ENCODE assay signal across 9 cellular contexts in the genomic region with DNA sequence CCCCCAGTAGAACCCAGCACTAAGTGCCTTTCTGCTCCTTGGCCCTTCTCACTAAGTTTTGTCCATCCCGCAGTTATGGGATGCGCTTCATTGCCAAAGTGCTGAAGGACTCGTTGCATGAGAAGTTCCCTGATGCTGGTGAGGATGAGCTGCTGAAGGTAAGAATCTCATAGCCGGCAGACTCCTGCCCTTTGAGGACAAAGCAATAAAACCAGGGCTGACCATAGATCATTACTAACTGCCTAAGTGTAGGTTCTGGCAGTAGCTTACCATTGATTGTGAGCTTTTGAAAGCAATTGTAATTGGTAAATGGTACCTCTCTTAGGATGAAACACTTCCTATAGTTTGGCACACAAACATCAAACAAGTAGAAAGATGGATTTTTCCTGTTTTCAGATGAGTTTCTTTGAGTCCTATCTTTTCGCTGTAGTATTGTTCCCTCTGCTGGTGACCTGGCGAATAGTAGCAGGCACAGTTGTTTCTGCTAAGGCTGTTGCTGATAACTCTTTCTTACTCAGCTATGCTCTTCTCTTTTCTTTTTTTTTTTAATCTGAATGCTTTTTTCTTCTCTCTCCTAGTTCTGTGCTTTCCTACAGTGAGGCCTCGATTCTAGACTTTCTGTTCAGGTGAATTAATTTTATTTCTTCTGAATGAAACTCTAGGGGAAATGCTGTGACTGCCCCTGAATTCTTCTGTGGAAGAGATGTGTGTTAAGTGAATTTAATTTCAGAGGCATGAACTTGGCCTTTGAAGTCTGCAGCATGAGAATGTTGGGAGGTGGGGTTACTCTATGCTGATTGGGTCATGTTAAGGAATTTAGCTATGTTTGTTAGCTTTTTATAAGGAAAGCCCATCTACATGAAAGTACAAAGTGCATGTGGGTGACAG. TPM values are rescaled to one million over a fixed set of nuclear protein-coding genes. Genes with fewer than 3 reads are reported as not detected.
A peak's percentile ranks its signal among the peaks of the same experiment; 100 is the strongest.
DNase-seq lines count a peak whose midpoint lies in the region; ATAC-seq and TF ChIP-seq lines count a peak whose summit lies in the region.
"Had no signal": no experiment of that assay in that cellular context is flagged by ENCODE, and none has a peak within 500 bp of the region (broad histone marks: within the 10 kb centered on the region; RNA-seq: fewer than 3 reads in every experiment).

No MANE protein-coding gene starts in this region.

- H3K36me3 Mint-ChIP-seq in activated CD8-positive, alpha-beta T cell treated with anti-CD3 and anti-CD28 coated beads, Interleukin-2, amount 10 ng/mL, durations not matched to agents 7 days and 5 days (ENCODE audit: low read depth) = peaks cover 85% of the 10 kb centered on the region
- H3K36me3 Mint-ChIP-seq in naive B cell = peaks cover 35 to 39% of the 10 kb centered on the region in 2 donors
- peaks cover 39% of the 10 kb centered on the region for H3K36me3 Mint-ChIP-seq in type B pancreatic cell

- no peak for TF ChIP-seq EP300 in esophagus muscularis mucosa (IDR thresholded peaks at IDR 0.05)

- H3K36me3 ChIP-seq in esophagus muscularis mucosa = peaks cover 57 to 99% (median 88%) of the 10 kb centered on the region in 4 donors

- peak; percentile 40 for DNase-seq in activated gamma-delta T cell treated with Interleukin-2 at 50 U/mL for 16 hours
- DNase-seq in activated gamma-delta T cell (lab: John Stamatoyannopoulos, UW) = no peak
- DNase-seq in NCI-H460 (ENCODE audit: extremely low read depth, low read depth) = peak; percentile 48
- peak; percentile 59 for DNase-seq in activated CD8-positive, alpha-beta T cell treated with anti-CD3 and anti-CD28 coated beads, Interleukin-2, amount 10 ng/mL, durations not matched to agents 7 days and 5 days
- DNase-seq in esophagus muscularis mucosa (ENCODE audit: extremely low spot score) = no peak
- peak; percentile 44 for DNase-seq in naive B cell
- DNase-seq in type B pancreatic cell (ENCODE audit: extremely low spot score, unreplicated experiment) = no peak

- no peak overlapping the region for H3K4me3 ChIP-seq in esophagus muscularis mucosa
- H3K4me3 ChIP-seq: lung had no signal

- no peak overlapping the region for H3K4me3 Mint-ChIP-seq in activated CD8-positive, alpha-beta T cell treated with anti-CD3 and anti-CD28 coated beads, Interleukin-2, amount 10 ng/mL, durations not matched to agents 7 days and 5 days
- H3K4me3 Mint-ChIP-seq in naive B cell (no peak overlapping the region), type B pancreatic cell (no peak overlapping the region)

- H3K27ac ChIP-seq in esophagus muscularis mucosa (replicated peaks in 1 of 4) = peak overlapping the region in 2 of 4 donors; percentile 12 to 19

- peaks cover 0 to 6% (median 3%) of the 10 kb centered on the region in 4 donors for H3K4me1 ChIP-seq in esophagus muscularis mucosa

- H3K27ac Mint-ChIP-seq in activated CD8-positive, alpha-beta T cell treated with anti-CD3 and anti-CD28 coated beads, Interleukin-2, amount 10 ng/mL, durations not matched to agents 7 days and 5 days = peak overlapping the region; percentile 22
- H3K27ac Mint-ChIP-seq in naive B cell (peak overlapping the region in 4 of 6 donors; percentile 5 to 53 (median 38)), type B pancreatic cell (no peak overlapping the region)

- H3K9me3 Mint-ChIP-seq in activated CD8-positive, alpha-beta T cell treated with anti-CD3 and anti-CD28 coated beads, Interleukin-2, amount 10 ng/mL, durations not matched to agents 7 days and 5 days (ENCODE audit: insufficient read depth) = no peaks in the 10 kb centered on the region
- H3K9me3 Mint-ChIP-seq in naive B cell (no peaks in the 10 kb centered on the region), type B pancreatic cell (no peaks in the 10 kb centered on the region)

- 52% methylated on average over 7 of the region's 7 CpGs for WGBS in esophagus muscularis mucosa

- H3K9me3 ChIP-seq in esophagus muscularis mucosa = no peaks in the 10 kb centered on the region

- TF ChIP-seq CTCF in esophagus muscularis mucosa (IDR thresholded peaks at IDR 0.05) (peak; percentile 69 to 80 (median 76)), type B pancreatic cell (conservative IDR thresholded peaks at IDR 0.05) (peak; percentile 93)

- no peak for TF ChIP-seq POLR2A in esophagus muscularis mucosa (IDR thresholded peaks at IDR 0.05; ENCODE audit: low read depth)

- no peak for ATAC-seq in activated CD8-positive, alpha-beta T cell treated with anti-CD3 and anti-CD28 coated beads, Interleukin-2, amount 10 ng/mL, durations not matched to agents 7 days and 5 days
- ATAC-seq in naive B cell (ENCODE audit: low read depth in 2 of 2) (no peak), HG03039 (IDR thresholded peaks at IDR 0.05; ENCODE audit: unreplicated experiment) (no peak)

- peaks cover 38% of the 10 kb centered on the region for H3K4me1 Mint-ChIP-seq in activated CD8-positive, alpha-beta T cell treated with anti-CD3 and anti-CD28 coated beads, Interleukin-2, amount 10 ng/mL, durations not matched to agents 7 days and 5 days (ENCODE audit: low read depth)
- H3K4me1 Mint-ChIP-seq in naive B cell = peaks cover 35 to 51% (median 39%) of the 10 kb centered on the region in 3 donors
- no peaks in the 10 kb centered on the region for H3K4me1 Mint-ChIP-seq in type B pancreatic cell (ENCODE audit: unreplicated experiment)

- H3K27me3 ChIP-seq in esophagus muscularis mucosa = no peaks in the 10 kb centered on the region

- H3K27me3 Mint-ChIP-seq in activated CD8-positive, alpha-beta T cell treated with anti-CD3 and anti-CD28 coated beads, Interleukin-2, amount 10 ng/mL, durations not matched to agents 7 days and 5 days (ENCODE audit: low read depth) = no peaks in the 10 kb centered on the region
- H3K27me3 Mint-ChIP-seq in naive B cell = no peaks in the 10 kb centered on the region
- H3K27me3 Mint-ChIP-seq in type B pancreatic cell = no peaks in the 10 kb centered on the region

- POLR2A ChIA-PET in activated CD8-positive, alpha-beta T cell treated with anti-CD3 and anti-CD28 coated beads, Interleukin-2, amount 10 ng/mL, durations not matched to agents 7 days and 5 days (lab: Charles Lee) = interaction anchor here (0.6 to 1.3 kb wide), 2 partner anchors 94 to 388 kb away, joined by 4 read pairs; a partner anchor contains a TSS

- intact Hi-C loops in esophagus muscularis mucosa (cut with DNase I) = loop anchor here (2.0 to 5.0 kb wide), 2 partner anchors 120 to 162 kb away; no protein-coding TSS in a partner anchor

- CTCF ChIA-PET in activated CD8-positive, alpha-beta T cell treated with anti-CD3 and anti-CD28 coated beads, Interleukin-2, amount 10 ng/mL, durations not matched to agents 7 days and 5 days (lab: Charles Lee) = interaction anchor here (0.6 to 6.2 kb wide), 60 partner anchors 8 to 451 kb away, joined by 3 to 131 read pairs (median 4); a partner anchor contains a TSS

RNA-seq across cellular contexts. Expression of a gene that starts 47.4 kb away (rescaled TPM):
- total RNA-seq in NCI-H460 (2014; rRNA removed; shearing (Covaris generic)) = 28.5 and 31.1 TPM in 2 replicates
- 25.7 and 25.9 TPM in 2 replicates for polyA plus RNA-seq in NCI-H460 (2014; cell fraction: nucleus; rRNA removed)
- total RNA-seq in activated CD8-positive, alpha-beta T cell treated with anti-CD3 and anti-CD28 coated beads, Interleukin-2, amount 10 ng/mL, durations not matched to agents 7 days and 5 days = 10 to 100 TPM; 64.9 to 66.6 TPM
- total RNA-seq in esophagus muscularis mucosa = 10 to 100 TPM; 46.4 to 66.8 (median 59.8) TPM
- 10 to 100 TPM; 14.2 to 47.8 (median 26.9) TPM for polyA plus RNA-seq in naive B cell (ENCODE audit: low read depth in 6 of 6)
- total RNA-seq in type B pancreatic cell (ENCODE audit: low replicate concordance) = 26.2 and 31.4 TPM in 2 replicates

Comparison
In these comparisons a context has a peak if more than half of its experiments do, and no peak if none do; other contexts are left out.
1. DNase-seq: peak in activated gamma-delta T cell treated with Interleukin-2 at 50 U/mL for 16 hours (single experiment), NCI-H460 (single experiment), activated CD8-positive, alpha-beta T cell treated with anti-CD3 and anti-CD28 coated beads, Interleukin-2, amount 10 ng/mL, durations not matched to agents 7 days and 5 days (single experiment) and naive B cell (single experiment); none in activated gamma-delta T cell (single experiment), esophagus muscularis mucosa (single experiment) and type B pancreatic cell (single experiment).